ENCODE assay signal across 10 cellular contexts in genomic region chr3:179046497-179047353, GRCh38. TPM values are rescaled to one million over a fixed set of nuclear protein-coding genes. Genes with fewer than 3 reads are reported as not detected.
DNase-seq lines count a peak whose midpoint lies in the region; ATAC-seq, FAIRE-seq and TF ChIP-seq lines count a peak whose summit lies in the region.
"Had no signal": no experiment of that assay in that cellular context is flagged by ENCODE, and none has a peak within 500 bp of the region (broad histone marks: within the 10 kb centered on the region; RNA-seq: fewer than 3 reads in every experiment).

No MANE protein-coding gene starts in this region.

- H3K27ac ChIP-seq in CD4-positive, CD25-positive, alpha-beta regulatory T cell (ENCODE audit: insufficient read depth, low read length, poor library complexity, severe bottlenecking), result no peak overlapping the region
- H3K27ac ChIP-seq in transverse colon, result no peak overlapping the region
- H3K27ac ChIP-seq: SK-N-MC had no signal

- no peak for TF ChIP-seq POLR2A in transverse colon (IDR thresholded peaks at IDR 0.05)

- no peaks in the 10 kb centered on the region for H3K27me3 Mint-ChIP-seq in CD4-positive, CD25-positive, alpha-beta regulatory T cell

- in situ Hi-C loops in transverse colon (cut with MboI; ENCODE audit: low pct_ligation_motif_present in 1 of 4, low pct_unique_long_range_greater_than_20kb in 1 of 4, low sequenced_read_pairs in 3 of 4), result no loop called here

- no peak overlapping the region for H3K4me3 Mint-ChIP-seq in CD4-positive, CD25-positive, alpha-beta regulatory T cell

- H3K9me3 Mint-ChIP-seq in CD4-positive, CD25-positive, alpha-beta regulatory T cell, result peaks cover 0 to 5% (median 0%) of the 10 kb centered on the region in 7 donors

- no peak for TF ChIP-seq CTCF in transverse colon (IDR thresholded peaks at IDR 0.05)

- no peaks in the 10 kb centered on the region for H3K36me3 ChIP-seq in CD4-positive, CD25-positive, alpha-beta regulatory T cell (ENCODE audit: control insufficient read depth, insufficient read depth, low read length)
- H3K36me3 ChIP-seq in H7 (replicated peaks; ENCODE audit: control insufficient read depth, insufficient read depth, low read length), result no peaks in the 10 kb centered on the region
- H3K36me3 ChIP-seq in transverse colon, result no peaks in the 10 kb centered on the region

- no peak overlapping the region for H3K4me3 ChIP-seq in CD4-positive, CD25-positive, alpha-beta regulatory T cell (ENCODE audit: low read depth, low read length)
- H3K4me3 ChIP-seq in H7 (ENCODE audit: insufficient read depth, low read depth, low read length) (no peak overlapping the region), transverse colon (no peak overlapping the region)
- H3K4me3 ChIP-seq: SK-N-MC had no signal

- peak overlapping the region in 2 of 3 donors; percentile 44 to 57 for H3K27ac Mint-ChIP-seq in CD4-positive, CD25-positive, alpha-beta regulatory T cell

- H3K9me3 ChIP-seq in CD4-positive, CD25-positive, alpha-beta regulatory T cell (ENCODE audit: control insufficient read depth in 2 of 2, low read length in 2 of 2), result no peaks in the 10 kb centered on the region
- H3K9me3 ChIP-seq in transverse colon, result no peaks in the 10 kb centered on the region

- H3K27me3 ChIP-seq in CD4-positive, CD25-positive, alpha-beta regulatory T cell (ENCODE audit: control insufficient read depth, insufficient read depth, low read length), result no peaks in the 10 kb centered on the region
- H3K27me3 ChIP-seq in H7 (ENCODE audit: control insufficient read depth, insufficient read depth, low read length) (no peaks in the 10 kb centered on the region), transverse colon (no peaks in the 10 kb centered on the region)

- TF ChIP-seq EP300 in transverse colon (IDR thresholded peaks at IDR 0.05; ENCODE audit: low read depth), result no peak

- H3K4me1 ChIP-seq in CD4-positive, CD25-positive, alpha-beta regulatory T cell (ENCODE audit: control insufficient read depth, insufficient read depth, low read length, poor library complexity, severe bottlenecking), result no peaks in the 10 kb centered on the region
- H3K4me1 ChIP-seq in transverse colon, result no peaks in the 10 kb centered on the region

- peak in 1 of 2 donors; percentile 28 for ATAC-seq in CD4-positive, CD25-positive, alpha-beta regulatory T cell (ENCODE audit: low read depth in 2 of 2)
- ATAC-seq in HG03060 (IDR thresholded peaks at IDR 0.05; ENCODE audit: low read depth, unreplicated experiment), result peak; percentile 82

- H3K4me1 Mint-ChIP-seq in CD4-positive, CD25-positive, alpha-beta regulatory T cell, result peaks cover 12 to 52% (median 26%) of the 10 kb centered on the region in 4 donors

- FAIRE-seq in GM19239 (lab: Jason Lieb, UNC), result peak; percentile 86

- WGBS in transverse colon (ENCODE audit: low coverage in 1 of 2), 2 donors, result 71 to 100% methylated on average over 1 to 8 of the region's 8 CpGs

- intact Hi-C loops in transverse colon (cut with DNase I; ENCODE audit: low total_unique reads), result no loop called here

- no peak for DNase-seq in CD4-positive, CD25-positive, alpha-beta regulatory T cell
- peak; percentile 26 for DNase-seq in GM19239 (ENCODE audit: insufficient read length, low spot score)
- peak; percentile 48 for DNase-seq in astrocyte of the hippocampus (ENCODE audit: low read depth, low spot score)
- no peak for DNase-seq in H7
- DNase-seq in HCEC 1CT, result no peak
- no peak for DNase-seq in transverse colon
- DNase-seq in foreskin melanocyte, result no peak
- DNase-seq: right cardiac atrium had no signal

- peaks cover 32% of the 10 kb centered on the region for H3K36me3 Mint-ChIP-seq in CD4-positive, CD25-positive, alpha-beta regulatory T cell

RNA-seq across cellular contexts. Expression of gene ZMAT3, which starts 24.9 kb away (rescaled TPM):
- 18.1 TPM for total RNA-seq in CD4-positive, CD25-positive, alpha-beta regulatory T cell
- 10 to 100 TPM; 10.1 to 17.6 (median 14.2) TPM for polyA plus RNA-seq in CD4-positive, CD25-positive, alpha-beta regulatory T cell
- total RNA-seq in H7 (2014; rRNA removed; shearing (Covaris generic)), result 0.48 and 0.78 TPM in 2 replicates
- total RNA-seq in transverse colon, result 10 to 100 TPM in 2 of 4 donors, 1 to 10 TPM in 2; 6.4 to 11.7 (median 9.7) TPM

Comparison
In these comparisons a context has a peak if more than half of its experiments do, and no peak if none do; other contexts are left out.
1. DNase-seq: peak in GM19239 (single experiment) and astrocyte of the hippocampus (single experiment); none in CD4-positive, CD25-positive, alpha-beta regulatory T cell (0 of 3), H7 (single experiment), HCEC 1CT (single experiment), transverse colon (single experiment) and foreskin melanocyte (single experiment).